ENCODE assay signal across 30 cellular contexts in the genomic region with DNA sequence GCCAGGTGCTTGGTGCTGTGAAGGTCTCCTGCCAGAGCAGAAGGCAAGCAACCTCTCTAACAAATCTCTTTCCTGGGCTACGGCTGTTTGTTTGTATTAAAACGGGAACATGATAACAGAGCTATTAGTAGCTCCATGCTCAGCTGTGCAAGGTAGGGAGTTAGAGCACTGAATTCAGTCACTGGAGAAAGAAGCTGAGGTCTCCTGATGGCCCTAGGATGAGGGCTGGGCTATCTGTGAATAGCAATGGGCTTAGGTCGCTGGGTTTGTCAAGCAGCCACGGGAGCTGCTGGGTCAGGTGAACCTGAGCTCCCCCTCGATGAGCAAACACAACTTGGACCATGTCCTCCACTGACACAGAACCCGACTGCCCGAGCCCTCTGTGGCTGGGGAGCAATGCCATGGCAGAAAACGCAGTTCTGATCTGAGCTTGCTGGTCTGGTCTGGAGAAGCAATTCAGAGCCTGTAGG. TPM values are rescaled to one million over a fixed set of nuclear protein-coding genes. Genes with fewer than 3 reads are reported as not detected.
A peak's percentile ranks its signal among the peaks of the same experiment; 100 is the strongest.
DNase-seq lines count a peak whose midpoint lies in the region; ATAC-seq, FAIRE-seq and TF ChIP-seq lines count a peak whose summit lies in the region.
"Had no signal": no experiment of that assay in that cellular context is flagged by ENCODE, and none has a peak within 500 bp of the region (broad histone marks: within the 10 kb centered on the region; RNA-seq: fewer than 3 reads in every experiment).

No MANE protein-coding gene starts in this region.

- peak overlapping the region in 1 of 2 donors; percentile 8 for H3K9ac ChIP-seq in liver (ENCODE audit: low read depth in 1 of 2, low read length in 2 of 2)

- peak; percentile 70 to 88 (median 82) for ATAC-seq in heart right ventricle
- no peak for ATAC-seq in HG03432 (IDR thresholded peaks at IDR 0.05; ENCODE audit: unreplicated experiment)
- no peak for ATAC-seq in HG03135 (IDR thresholded peaks at IDR 0.05; ENCODE audit: unreplicated experiment)
- ATAC-seq: activated T-cell treated with anti-CD3 and anti-CD28 coated beads, Interleukin-2, amount 50 U/mL, for 72 hours; naive thymus-derived CD4-positive, alpha-beta T cell; SK-N-SH treated with all-trans-retinoic acid at 6 μM for 48 hours had no signal

- DNase-seq in NCI-H146 treated with DMSO at 0.1 percent for 48 hours (lab: John Stamatoyannopoulos, UW; ENCODE audit: unreplicated experiment) (peak; percentile 11), heart right ventricle (peak; percentile 15 to 22), small intestine (peak; percentile 54), cerebellar cortex (ENCODE audit: low spot score) (no peak)
- DNase-seq in activated effector memory CD4-positive, alpha-beta T cell treated with anti-CD3 and anti-CD28 coated beads, Interleukin-2, amount 50 U/mL, for 16 hours, result no peak
- DNase-seq: activated CD4-positive, alpha-beta memory T cell treated with anti-CD3 and anti-CD28 coated beads for 36 hours; activated naive CD4-positive, alpha-beta T cell treated with Interleukin-2 at 50 U/mL for 16 hours; activated T-cell treated with anti-CD3 and anti-CD28 coated beads, Interleukin-2, amount 50 U/mL, for 72 hours; AML-193; CD4-positive, CD25-positive, alpha-beta regulatory T cell; cerebellar nuclear complex; DMS79 treated with DMSO at 0.1 percent for 48 hours; GF-D8; hypothalamus; immature natural killer cell; naive thymus-derived CD4-positive, alpha-beta T cell; NCI-H187; NCI-H2171 treated with DMSO at 0.1 percent for 48 hours; NCI-H524; stimulated activated naive CD4-positive, alpha-beta T cell; testis; uterus had no signal

- H3K27me3 ChIP-seq in heart right ventricle, result peaks cover 0 to 4% (median 0%) of the 10 kb centered on the region in 7 donors
- H3K27me3 ChIP-seq in liver (ENCODE audit: control insufficient read depth in 4 of 4, insufficient read depth in 4 of 4, low read length in 3 of 4), result no peaks in the 10 kb centered on the region
- peaks cover 0 to 2% of the 10 kb centered on the region in 2 donors for H3K27me3 ChIP-seq in small intestine (ENCODE audit: control insufficient read depth in 2 of 2, insufficient read depth in 2 of 2, low read length in 2 of 2)
- H3K27me3 ChIP-seq: testis, uterus had no signal

- no peaks in the 10 kb centered on the region for H3K9me3 ChIP-seq in heart right ventricle
- no peaks in the 10 kb centered on the region for H3K9me3 ChIP-seq in liver (ENCODE audit: control insufficient read depth in 4 of 4, low read length in 3 of 4)
- no peaks in the 10 kb centered on the region for H3K9me3 ChIP-seq in small intestine (ENCODE audit: control insufficient read depth, low read depth)
- H3K9me3 ChIP-seq: neutrophil, testis, uterus had no signal

- peaks cover 0 to 72% (median 27%) of the 10 kb centered on the region in 9 donors for H3K4me1 ChIP-seq in heart right ventricle
- peaks cover 1 to 13% (median 9%) of the 10 kb centered on the region in 4 donors for H3K4me1 ChIP-seq in liver (ENCODE audit: control insufficient read depth in 4 of 4, insufficient read depth in 4 of 4, low read length in 3 of 4)
- H3K4me1 ChIP-seq in small intestine (ENCODE audit: control insufficient read depth in 2 of 2, insufficient read depth in 1 of 2, low read depth in 1 of 2, low read length in 1 of 2), result peaks cover 0 to 4% of the 10 kb centered on the region in 2 donors
- H3K4me1 ChIP-seq: testis, uterus had no signal

- H3K4me3 ChIP-seq in heart right ventricle (no peak overlapping the region), liver (ENCODE audit: low read depth in 1 of 3, low read length in 3 of 3) (no peak overlapping the region), small intestine (ENCODE audit: low read depth in 1 of 2, low read length in 2 of 2) (no peak overlapping the region)
- H3K4me3 ChIP-seq: testis, uterus had no signal

- TF ChIP-seq CTCF in heart right ventricle (IDR thresholded peaks at IDR 0.05), result no peak
- no peak for TF ChIP-seq CTCF in liver (IDR thresholded peaks at IDR 0.05; ENCODE audit: low read depth, low read length, missing input control)

- no peak for FAIRE-seq in small intestine (lab: Jason Lieb, UNC)
- FAIRE-seq: frontal cortex, TTC549 had no signal

- peak; percentile 10 to 55 for TF ChIP-seq RAD21 in liver (IDR thresholded peaks at IDR 0.05)

- 28 to 45% methylated on average over 8 of the region's 8 CpGs for WGBS in heart right ventricle, 2 donors
- WGBS in liver, result 31% methylated on average over 8 of the region's 8 CpGs
- 11 to 46% (median 32%) methylated on average over 8 of the region's 8 CpGs for WGBS in small intestine, 3 donors

- intact Hi-C loops in heart right ventricle (cut with DNase I), result no loop called here

- H3K36me3 ChIP-seq in heart right ventricle (no peaks in the 10 kb centered on the region), liver (ENCODE audit: control insufficient read depth in 4 of 4, insufficient read depth in 3 of 4, low read depth in 1 of 4, low read length in 3 of 4) (no peaks in the 10 kb centered on the region), small intestine (ENCODE audit: control insufficient read depth in 2 of 2, insufficient read depth in 2 of 2, low read length in 2 of 2) (no peaks in the 10 kb centered on the region)
- H3K36me3 ChIP-seq: neutrophil, uterus had no signal

- H3K27ac ChIP-seq in heart right ventricle, result peak overlapping the region; percentile 56 to 87 (median 81)
- peak overlapping the region; percentile 36 to 52 for H3K27ac ChIP-seq in liver (ENCODE audit: low read depth in 1 of 2, low read length in 2 of 2)
- H3K27ac ChIP-seq in small intestine (ENCODE audit: low read depth in 1 of 2, low read length in 1 of 2), result no peak overlapping the region
- H3K27ac ChIP-seq: neutrophil, testis, uterus had no signal

TF ChIP-seq in liver, 16 proteins besides CTCF, POLR2A, EP300 and RAD21:
- TF ChIP-seq FOXA1 (IDR thresholded peaks at IDR 0.05), result peak; percentile 24
- TF ChIP-seq, protein P1, sequence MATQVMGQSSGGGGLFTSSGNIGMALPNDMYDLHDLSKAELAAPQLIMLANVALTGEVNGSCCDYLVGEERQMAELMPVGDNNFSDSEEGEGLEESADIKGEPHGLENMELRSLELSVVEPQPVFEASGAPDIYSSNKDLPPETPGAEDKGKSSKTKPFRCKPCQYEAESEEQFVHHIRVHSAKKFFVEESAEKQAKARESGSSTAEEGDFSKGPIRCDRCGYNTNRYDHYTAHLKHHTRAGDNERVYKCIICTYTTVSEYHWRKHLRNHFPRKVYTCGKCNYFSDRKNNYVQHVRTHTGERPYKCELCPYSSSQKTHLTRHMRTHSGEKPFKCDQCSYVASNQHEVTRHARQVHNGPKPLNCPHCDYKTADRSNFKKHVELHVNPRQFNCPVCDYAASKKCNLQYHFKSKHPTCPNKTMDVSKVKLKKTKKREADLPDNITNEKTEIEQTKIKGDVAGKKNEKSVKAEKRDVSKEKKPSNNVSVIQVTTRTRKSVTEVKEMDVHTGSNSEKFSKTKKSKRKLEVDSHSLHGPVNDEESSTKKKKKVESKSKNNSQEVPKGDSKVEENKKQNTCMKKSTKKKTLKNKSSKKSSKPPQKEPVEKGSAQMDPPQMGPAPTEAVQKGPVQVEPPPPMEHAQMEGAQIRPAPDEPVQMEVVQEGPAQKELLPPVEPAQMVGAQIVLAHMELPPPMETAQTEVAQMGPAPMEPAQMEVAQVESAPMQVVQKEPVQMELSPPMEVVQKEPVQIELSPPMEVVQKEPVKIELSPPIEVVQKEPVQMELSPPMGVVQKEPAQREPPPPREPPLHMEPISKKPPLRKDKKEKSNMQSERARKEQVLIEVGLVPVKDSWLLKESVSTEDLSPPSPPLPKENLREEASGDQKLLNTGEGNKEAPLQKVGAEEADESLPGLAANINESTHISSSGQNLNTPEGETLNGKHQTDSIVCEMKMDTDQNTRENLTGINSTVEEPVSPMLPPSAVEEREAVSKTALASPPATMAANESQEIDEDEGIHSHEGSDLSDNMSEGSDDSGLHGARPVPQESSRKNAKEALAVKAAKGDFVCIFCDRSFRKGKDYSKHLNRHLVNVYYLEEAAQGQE (IDR thresholded peaks at IDR 0.05), result no peak
- peak; percentile 87 for TF ChIP-seq YY1 (IDR thresholded peaks at IDR 0.05)
- TF ChIP-seq, protein P2, sequence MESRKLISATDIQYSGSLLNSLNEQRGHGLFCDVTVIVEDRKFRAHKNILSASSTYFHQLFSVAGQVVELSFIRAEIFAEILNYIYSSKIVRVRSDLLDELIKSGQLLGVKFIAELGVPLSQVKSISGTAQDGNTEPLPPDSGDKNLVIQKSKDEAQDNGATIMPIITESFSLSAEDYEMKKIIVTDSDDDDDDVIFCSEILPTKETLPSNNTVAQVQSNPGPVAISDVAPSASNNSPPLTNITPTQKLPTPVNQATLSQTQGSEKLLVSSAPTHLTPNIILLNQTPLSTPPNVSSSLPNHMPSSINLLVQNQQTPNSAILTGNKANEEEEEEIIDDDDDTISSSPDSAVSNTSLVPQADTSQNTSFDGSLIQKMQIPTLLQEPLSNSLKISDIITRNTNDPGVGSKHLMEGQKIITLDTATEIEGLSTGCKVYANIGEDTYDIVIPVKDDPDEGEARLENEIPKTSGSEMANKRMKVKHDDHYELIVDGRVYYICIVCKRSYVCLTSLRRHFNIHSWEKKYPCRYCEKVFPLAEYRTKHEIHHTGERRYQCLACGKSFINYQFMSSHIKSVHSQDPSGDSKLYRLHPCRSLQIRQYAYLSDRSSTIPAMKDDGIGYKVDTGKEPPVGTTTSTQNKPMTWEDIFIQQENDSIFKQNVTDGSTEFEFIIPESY (IDR thresholded peaks at IDR 0.05), result no peak
- peak; percentile 88 to 90 for TF ChIP-seq HNF4A (conservative IDR thresholded peaks at IDR 0.05)
- TF ChIP-seq SP1 (IDR thresholded peaks at IDR 0.05), result peak; percentile 96
- TF ChIP-seq GABPA (IDR thresholded peaks at IDR 0.05 in 1 of 2, conservative IDR thresholded peaks at IDR 0.05 in 1 of 2), result no peak
- TF ChIP-seq, protein P3, sequence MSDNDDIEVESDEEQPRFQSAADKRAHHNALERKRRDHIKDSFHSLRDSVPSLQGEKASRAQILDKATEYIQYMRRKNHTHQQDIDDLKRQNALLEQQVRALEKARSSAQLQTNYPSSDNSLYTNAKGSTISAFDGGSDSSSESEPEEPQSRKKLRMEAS (IDR thresholded peaks at IDR 0.05), result no peak
- TF ChIP-seq, protein P4, sequence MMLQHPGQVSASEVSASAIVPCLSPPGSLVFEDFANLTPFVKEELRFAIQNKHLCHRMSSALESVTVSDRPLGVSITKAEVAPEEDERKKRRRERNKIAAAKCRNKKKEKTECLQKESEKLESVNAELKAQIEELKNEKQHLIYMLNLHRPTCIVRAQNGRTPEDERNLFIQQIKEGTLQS (IDR thresholded peaks at IDR 0.05), result peak; percentile 40
- TF ChIP-seq RXRA (IDR thresholded peaks at IDR 0.05), result peak; percentile 74 to 77

RNA-seq across cellular contexts. Expression of a gene that starts 24.4 kb away (rescaled TPM):
- total RNA-seq in heart right ventricle (100 to 1,000 TPM; 266 to 451 (median 378) TPM), liver (1 to 10 TPM; 1.5 to 8.9 TPM)
- polyA plus RNA-seq in heart right ventricle (100 to 1,000 TPM in 1 of 2 donors, 10 to 100 TPM in 1; 68.1 to 314 TPM), liver (1 to 10 TPM; 6.7 to 9.1 TPM), small intestine (10 to 100 TPM; 28.6 to 99.5 (median 55.4) TPM)
- total RNA-seq: activated CD4-positive, alpha-beta memory T cell treated with anti-CD3 and anti-CD28 coated beads for 36 hours; CD4-positive, CD25-positive, alpha-beta regulatory T cell had no signal
- polyA plus RNA-seq: CD4-positive, CD25-positive, alpha-beta regulatory T cell; IgD-negative memory B cell; immature natural killer cell; naive thymus-derived CD4-positive, alpha-beta T cell had no signal

RNA-seq across cellular contexts. Expression of a gene that starts 38.3 kb away (rescaled TPM):
- total RNA-seq in heart right ventricle (10 to 100 TPM; 18.2 to 35.4 (median 24.4) TPM), liver (10 to 100 TPM; 16.8 to 44.0 TPM)
- polyA plus RNA-seq in heart right ventricle (10 to 100 TPM; 25.8 to 58.5 TPM), liver (10 to 100 TPM; 17.6 to 46.5 TPM), small intestine (10 to 100 TPM; 55.8 to 79.2 (median 56.2) TPM)

Comparison
In these comparisons a context has a peak if more than half of its experiments do, and no peak if none do; other contexts are left out.
1. DNase-seq: peak in NCI-H146 treated with DMSO at 0.1 percent for 48 hours (single experiment), heart right ventricle (2 of 2) and small intestine (single experiment); none in activated effector memory CD4-positive, alpha-beta T cell treated with anti-CD3 and anti-CD28 coated beads, Interleukin-2, amount 50 U/mL, for 16 hours (single experiment) and cerebellar cortex (single experiment).
2. ATAC-seq: peak in heart right ventricle (8 of 8); none in HG03432 (single experiment) and HG03135 (single experiment).
3. H3K27ac ChIP-seq: peak in heart right ventricle (10 of 10) and liver (2 of 2); none in small intestine (0 of 2).